ENCODE assay signal across 25 cellular contexts in genomic region chr2:205580591-205580990, GRCh38.
DNase-seq lines count a peak whose midpoint lies in the region; ATAC-seq and TF ChIP-seq lines count a peak whose summit lies in the region.
"Had no signal": no experiment of that assay in that cellular context is flagged by ENCODE, and none has a peak within 500 bp of the region (broad histone marks: within the 10 kb centered on the region; RNA-seq: fewer than 3 reads in every experiment).

No MANE protein-coding gene starts in this region.

- BruUV-seq in IMR-90 (replicated peaks; lab: Mats Ljungman, UMichigan) = no TSS peak

- ATAC-seq in IMR-90 (ENCODE audit: low read depth) (peak; percentile 87), Right ventricle myocardium inferior (no peak), HG03139 (IDR thresholded peaks at IDR 0.05; ENCODE audit: unreplicated experiment) (no peak)
- ATAC-seq: activated CD8-positive, alpha-beta T cell treated with anti-CD3 and anti-CD28 coated beads for 36 hours; GM23338; K562; naive thymus-derived CD4-positive, alpha-beta T cell; right lobe of liver; WTC11 had no signal

- H3K9me3 Mint-ChIP-seq in chondrocyte (ENCODE audit: low read depth) = peaks cover 15% of the 10 kb centered on the region
- peaks cover 16% of the 10 kb centered on the region for H3K9me3 Mint-ChIP-seq in activated CD4-positive, alpha-beta memory T cell treated with anti-CD3 and anti-CD28 coated beads for 36 hours
- H3K9me3 Mint-ChIP-seq: T-helper 1 cell treated with Interleukin-12 subunit alpha and Interleukin-12 subunit beta and Interleukin-4 antibody, amounts not matched to agents 30 μg/mL and 1 μg/mL, for 36 hours had no signal

- no peak for TF ChIP-seq RAD21 in IMR-90 (IDR thresholded peaks at IDR 0.05; ENCODE audit: low read length)

- WGBS in IMR-90 (ENCODE audit: extremely low coverage in 2 of 2, insufficient read length in 1 of 2), 2 experiments = no CpG with 5 or more reads among the region's 2 CpGs

- no peak overlapping the region for H3K9ac ChIP-seq in IMR-90 (ENCODE audit: low read depth, low read length)

- H3K18ac ChIP-seq in IMR-90 (ENCODE audit: low read depth, low read length) = no peak overlapping the region

- H3K4me3 Mint-ChIP-seq in chondrocyte (ENCODE audit: unreplicated experiment) = no peak overlapping the region
- no peak overlapping the region for H3K4me3 Mint-ChIP-seq in activated CD4-positive, alpha-beta memory T cell treated with anti-CD3 and anti-CD28 coated beads for 36 hours
- H3K4me3 Mint-ChIP-seq: activated CD8-positive, alpha-beta T cell treated with anti-CD3 and anti-CD28 coated beads for 36 hours; GM23338; naive thymus-derived CD4-positive, alpha-beta T cell; T-helper 1 cell treated with Interleukin-12 subunit alpha and Interleukin-12 subunit beta and Interleukin-4 antibody, amounts not matched to agents 30 μg/mL and 1 μg/mL, for 36 hours; WTC11 had no signal

- CTCF ChIA-PET in IMR-90 (lab: Yijun Ruan, JAX) = no interaction called here
- CTCF ChIA-PET in activated CD4-positive, alpha-beta memory T cell treated with anti-CD3 and anti-CD28 coated beads for 36 hours (lab: Charles Lee) = no interaction called here

- H2AK5ac ChIP-seq in IMR-90 (ENCODE audit: low read depth, low read length) = no peak overlapping the region

- no peak overlapping the region for H3K4me2 ChIP-seq in IMR-90 (ENCODE audit: low read depth, low read length)
- H3K4me2 ChIP-seq: GM23338 had no signal

- in situ Hi-C loops in IMR-90 (cut with MboI; ENCODE audit: low sequenced_read_pairs) = no loop called here

- H4K91ac ChIP-seq in IMR-90 (ENCODE audit: insufficient read depth, low read depth, low read length) = no peak overlapping the region

- no peak overlapping the region for H3K4me3 ChIP-seq in AG10803 (ENCODE audit: low read length)
- H3K4me3 ChIP-seq in IMR-90 (ENCODE audit: insufficient read depth, low read depth, low read length) = no peak overlapping the region
- H3K4me3 ChIP-seq: GM23338, K562, right lobe of liver, SJCRH30, suprapubic skin, uterus had no signal

- H2BK5ac ChIP-seq in IMR-90 (ENCODE audit: low read depth, low read length, poor library complexity, severe bottlenecking) = no peak overlapping the region

- no peak overlapping the region for H4K8ac ChIP-seq in IMR-90 (ENCODE audit: low read depth in 2 of 2, low read length in 2 of 2)

- H3K79me1 ChIP-seq in IMR-90 (ENCODE audit: low read depth in 1 of 2, low read length in 2 of 2) = no peaks in the 10 kb centered on the region

- no peak overlapping the region for H4K5ac ChIP-seq in IMR-90 (ENCODE audit: low read depth, low read length)

- no peak overlapping the region for H3K14ac ChIP-seq in IMR-90 (replicated peaks; ENCODE audit: low read depth, low read length)

- dilution Hi-C loops in IMR-90 (cut with HindIII; ENCODE audit: low sequenced_read_pairs, unreplicated experiment) = no loop called here

- no peak overlapping the region for H2AK9ac ChIP-seq in IMR-90 (replicated peaks; ENCODE audit: low read depth, low read length, poor library complexity)

- no peaks in the 10 kb centered on the region for H3K27me3 Mint-ChIP-seq in chondrocyte (ENCODE audit: low read depth)
- H3K27me3 Mint-ChIP-seq in activated CD4-positive, alpha-beta memory T cell treated with anti-CD3 and anti-CD28 coated beads for 36 hours = no peaks in the 10 kb centered on the region
- H3K27me3 Mint-ChIP-seq: activated CD8-positive, alpha-beta T cell treated with anti-CD3 and anti-CD28 coated beads for 36 hours had no signal

- peaks cover 24% of the 10 kb centered on the region for H3K4me1 Mint-ChIP-seq in chondrocyte (ENCODE audit: low read depth)
- no peaks in the 10 kb centered on the region for H3K4me1 Mint-ChIP-seq in activated CD4-positive, alpha-beta memory T cell treated with anti-CD3 and anti-CD28 coated beads for 36 hours (ENCODE audit: low read depth)
- H3K4me1 Mint-ChIP-seq: GM23338 had no signal

- H3K56ac ChIP-seq in IMR-90 (ENCODE audit: extremely low read depth, insufficient read depth, low read length) = no peak overlapping the region

- H2BK15ac ChIP-seq in IMR-90 (ENCODE audit: low read depth, low read length) = no peak overlapping the region

- H2BK120ac ChIP-seq in IMR-90 (ENCODE audit: low read depth, low read length) = no peak overlapping the region

- no peaks in the 10 kb centered on the region for H3K36me3 ChIP-seq in IMR-90 (ENCODE audit: control insufficient read depth, insufficient read depth, low read length)
- H3K36me3 ChIP-seq: right lobe of liver, SJCRH30, suprapubic skin, uterus had no signal

- H2AFZ ChIP-seq in IMR-90 (replicated peaks; ENCODE audit: low read length, poor library complexity) = no peak overlapping the region
- H2AFZ ChIP-seq: GM23338 had no signal

- H3K27ac Mint-ChIP-seq in chondrocyte (ENCODE audit: unreplicated experiment) = peak overlapping the region; percentile 74
- H3K27ac Mint-ChIP-seq in activated CD4-positive, alpha-beta memory T cell treated with anti-CD3 and anti-CD28 coated beads for 36 hours = no peak overlapping the region
- H3K27ac Mint-ChIP-seq: activated CD8-positive, alpha-beta T cell treated with anti-CD3 and anti-CD28 coated beads for 36 hours; GM23338; naive thymus-derived CD4-positive, alpha-beta T cell; T-helper 1 cell treated with Interleukin-12 subunit alpha and Interleukin-12 subunit beta and Interleukin-4 antibody, amounts not matched to agents 30 μg/mL and 1 μg/mL, for 36 hours; WTC11 had no signal

- H3K9me3 ChIP-seq in IMR-90 (ENCODE audit: control insufficient read depth, insufficient read depth, low read length) = no peaks in the 10 kb centered on the region
- H3K9me3 ChIP-seq: right lobe of liver, suprapubic skin, uterus had no signal

- no peak overlapping the region for H2BK20ac ChIP-seq in IMR-90 (ENCODE audit: low read depth, low read length)

- H3K23ac ChIP-seq in IMR-90 (ENCODE audit: low read depth, low read length) = no peak overlapping the region

- no peaks in the 10 kb centered on the region; the same call in 1 of the 2 replicates for H4K20me1 ChIP-seq in IMR-90 (ENCODE audit: insufficient read depth, low read length)

- peaks cover 13% of the 10 kb centered on the region for H3K36me3 Mint-ChIP-seq in chondrocyte (ENCODE audit: low read depth)
- no peaks in the 10 kb centered on the region for H3K36me3 Mint-ChIP-seq in activated CD4-positive, alpha-beta memory T cell treated with anti-CD3 and anti-CD28 coated beads for 36 hours

- peaks cover 7% of the 10 kb centered on the region for H3K9me1 ChIP-seq in IMR-90 (ENCODE audit: insufficient read depth, low read length)

- POLR2A ChIA-PET in IMR-90 (lab: Charles Lee; ENCODE audit: unreplicated experiment) = no interaction called here
- POLR2A ChIA-PET in activated CD4-positive, alpha-beta memory T cell treated with anti-CD3 and anti-CD28 coated beads for 36 hours (lab: Charles Lee) = no interaction called here

- TF ChIP-seq CTCF in AG10803 (conservative IDR thresholded peaks at IDR 0.05; ENCODE audit: low read length) (no peak), IMR-90 (conservative IDR thresholded peaks at IDR 0.05; ENCODE audit: low read depth, low read length) (no peak), chondrocyte (IDR thresholded peaks at IDR 0.05) (no peak)

- peak; percentile 58 for DNase-seq in AG10803 (ENCODE audit: low read depth)
- peak; percentile 63 for DNase-seq in IMR-90
- no peak for DNase-seq in chondrocyte (ENCODE audit: low spot score)
- peak; percentile 41 for DNase-seq in iris pigment epithelial cell (ENCODE audit: low read depth)
- DNase-seq in Kasumi-1 (lab: John Stamatoyannopoulos, UW) = no peak
- no peak for DNase-seq in activated CD4-positive, alpha-beta memory T cell treated with anti-CD3 and anti-CD28 coated beads for 36 hours
- no peak for DNase-seq in Right ventricle myocardium inferior (ENCODE audit: missing footprints)
- DNase-seq: activated CD8-positive, alpha-beta T cell treated with anti-CD3 and anti-CD28 coated beads for 36 hours; activated naive CD4-positive, alpha-beta T cell treated with Interleukin-2 at 50 U/mL for 16 hours; activated T-cell treated with anti-CD3 and anti-CD28 coated beads, Interleukin-2, amount 50 U/mL, for 1 hour; GF-D8; naive thymus-derived CD4-positive, alpha-beta T cell; NCI-H1048; NCI-H2029; NCI-H446; right lobe of liver; SJCRH30; stimulated activated CD4-positive, alpha-beta T cell treated with anti-CD3 and anti-CD28 coated beads, Interleukin-15, amount 100 ng/mL, for 24 hours; uterus had no signal

- TF ChIP-seq POLR2A in IMR-90 (IDR thresholded peaks at IDR 0.05; ENCODE audit: low read depth, low read length) = no peak

- H3K27ac ChIP-seq in IMR-90 (ENCODE audit: insufficient read depth, low read length) = no peak overlapping the region
- H3K27ac ChIP-seq: right lobe of liver, SJCRH30, suprapubic skin had no signal

- intact Hi-C loops in IMR-90 (cut with micrococcal nuclease) = loop anchor here (2.0 kb wide), 1 partner anchor 80 kb away; no protein-coding TSS in a partner anchor
- intact Hi-C loops in activated CD4-positive, alpha-beta memory T cell treated with anti-CD3 and anti-CD28 coated beads for 36 hours (cut with micrococcal nuclease) = no loop called here
- intact Hi-C loops in Right ventricle myocardium inferior (cut with DNase I) = no loop called here

- peaks cover 3% of the 10 kb centered on the region for H3K4me1 ChIP-seq in IMR-90 (ENCODE audit: control insufficient read depth, insufficient read depth, low read length)
- H3K4me1 ChIP-seq: right lobe of liver, suprapubic skin, uterus had no signal

- H3K4ac ChIP-seq in IMR-90 (ENCODE audit: low read depth, low read length) = no peak overlapping the region

- no peaks in the 10 kb centered on the region for H3K27me3 ChIP-seq in IMR-90 (ENCODE audit: control insufficient read depth, insufficient read depth, low read length)
- H3K27me3 ChIP-seq: right lobe of liver, SJCRH30, suprapubic skin, uterus had no signal

TF ChIP-seq in IMR-90, 13 proteins besides CTCF, POLR2A, EP300 and RAD21:
- TF ChIP-seq BHLHE40 (IDR thresholded peaks at IDR 0.05; ENCODE audit: low read depth, low read length) (peak; percentile 98), SMC3 (IDR thresholded peaks at IDR 0.05; ENCODE audit: low read depth, low read length) (no peak), MAZ (IDR thresholded peaks at IDR 0.05; ENCODE audit: borderline replicate concordance, low read depth, low read length) (no peak), MXI1 (IDR thresholded peaks at IDR 0.05; ENCODE audit: borderline replicate concordance, low read depth, low read length) (no peak), MAFK (IDR thresholded peaks at IDR 0.05; ENCODE audit: low read depth, low read length) (no peak), FOS (IDR thresholded peaks at IDR 0.05; ENCODE audit: low read depth, low read length) (peak; percentile 46; the same call in 1 of the 2 replicates)
TF ChIP-seq in IMR-90: peak in this region for 2.

Comparison
In these comparisons a context has a peak if more than half of its experiments do, and no peak if none do; other contexts are left out.
1. DNase-seq: peak in AG10803 (single experiment), IMR-90 (single experiment) and iris pigment epithelial cell (single experiment); none in chondrocyte (single experiment), Kasumi-1 (0 of 2), activated CD4-positive, alpha-beta memory T cell treated with anti-CD3 and anti-CD28 coated beads for 36 hours (single experiment) and Right ventricle myocardium inferior (single experiment).